ENCODE assay signal across 1 cellular context in the genomic region with DNA sequence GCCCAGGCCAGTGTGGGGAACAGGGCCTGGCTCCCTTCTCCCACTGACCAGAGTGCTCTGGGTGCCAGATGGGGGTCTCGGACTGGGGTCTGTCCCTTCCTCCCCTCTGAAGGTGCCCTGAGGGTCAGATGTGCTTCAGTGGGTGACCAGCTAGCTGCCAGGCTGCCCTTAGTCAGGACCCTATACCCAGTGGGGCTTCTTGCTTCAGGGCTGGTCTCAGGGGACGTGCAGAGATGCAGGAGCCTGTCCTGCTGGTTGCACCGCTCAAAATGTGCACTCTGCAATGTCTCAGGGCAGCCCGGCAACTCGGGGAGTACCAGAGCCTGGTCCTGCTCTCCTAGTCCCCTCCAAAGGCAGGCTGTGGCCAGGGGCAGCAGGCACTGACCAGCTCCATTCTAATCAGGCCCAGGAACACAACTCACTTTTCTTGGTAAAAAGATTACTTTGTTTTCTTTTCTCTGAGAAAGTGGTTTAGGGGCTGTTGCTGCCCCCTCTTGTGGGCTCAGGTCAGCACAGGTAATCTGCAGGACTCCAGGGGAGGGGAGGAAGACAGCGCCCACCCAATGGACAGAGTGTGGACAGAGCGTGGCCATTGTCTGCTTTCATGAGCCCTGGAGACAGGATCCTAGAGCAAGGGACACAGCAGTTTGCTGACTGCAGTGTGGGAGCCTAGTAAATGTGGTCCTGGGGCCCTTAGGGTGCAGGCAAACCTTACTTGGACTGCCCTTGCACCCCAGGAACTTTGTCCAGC.
TF ChIP-seq lines count a peak whose summit lies in the region.

No MANE protein-coding gene starts in this region.

TF ChIP-seq in K562, 482 proteins besides CTCF, POLR2A, EP300 and RAD21 (continued from another document):
- TF ChIP-seq, protein P1, sequence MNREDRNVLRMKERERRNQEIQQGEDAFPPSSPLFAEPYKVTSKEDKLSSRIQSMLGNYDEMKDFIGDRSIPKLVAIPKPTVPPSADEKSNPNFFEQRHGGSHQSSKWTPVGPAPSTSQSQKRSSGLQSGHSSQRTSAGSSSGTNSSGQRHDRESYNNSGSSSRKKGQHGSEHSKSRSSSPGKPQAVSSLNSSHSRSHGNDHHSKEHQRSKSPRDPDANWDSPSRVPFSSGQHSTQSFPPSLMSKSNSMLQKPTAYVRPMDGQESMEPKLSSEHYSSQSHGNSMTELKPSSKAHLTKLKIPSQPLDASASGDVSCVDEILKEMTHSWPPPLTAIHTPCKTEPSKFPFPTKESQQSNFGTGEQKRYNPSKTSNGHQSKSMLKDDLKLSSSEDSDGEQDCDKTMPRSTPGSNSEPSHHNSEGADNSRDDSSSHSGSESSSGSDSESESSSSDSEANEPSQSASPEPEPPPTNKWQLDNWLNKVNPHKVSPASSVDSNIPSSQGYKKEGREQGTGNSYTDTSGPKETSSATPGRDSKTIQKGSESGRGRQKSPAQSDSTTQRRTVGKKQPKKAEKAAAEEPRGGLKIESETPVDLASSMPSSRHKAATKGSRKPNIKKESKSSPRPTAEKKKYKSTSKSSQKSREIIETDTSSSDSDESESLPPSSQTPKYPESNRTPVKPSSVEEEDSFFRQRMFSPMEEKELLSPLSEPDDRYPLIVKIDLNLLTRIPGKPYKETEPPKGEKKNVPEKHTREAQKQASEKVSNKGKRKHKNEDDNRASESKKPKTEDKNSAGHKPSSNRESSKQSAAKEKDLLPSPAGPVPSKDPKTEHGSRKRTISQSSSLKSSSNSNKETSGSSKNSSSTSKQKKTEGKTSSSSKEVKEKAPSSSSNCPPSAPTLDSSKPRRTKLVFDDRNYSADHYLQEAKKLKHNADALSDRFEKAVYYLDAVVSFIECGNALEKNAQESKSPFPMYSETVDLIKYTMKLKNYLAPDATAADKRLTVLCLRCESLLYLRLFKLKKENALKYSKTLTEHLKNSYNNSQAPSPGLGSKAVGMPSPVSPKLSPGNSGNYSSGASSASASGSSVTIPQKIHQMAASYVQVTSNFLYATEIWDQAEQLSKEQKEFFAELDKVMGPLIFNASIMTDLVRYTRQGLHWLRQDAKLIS (CRISPR knock-in tag; IDR thresholded peaks at IDR 0.05) = peak; percentile 83; the same call in 1 of the 2 replicates
- TF ChIP-seq ZNF586 (CRISPR knock-in tag; conservative IDR thresholded peaks at IDR 0.05) (0 out of 2 replicates have a peak, but pooled peaks have one; percentile 9), MBD2 (IDR thresholded peaks at IDR 0.05; ENCODE audit: borderline replicate concordance, low read depth) (no peak), THAP7 (CRISPR knock-in tag; IDR thresholded peaks at IDR 0.05) (peak; percentile 48; the same call in 1 of the 2 replicates), SNRNP70 (optimal IDR thresholded peaks at IDR 0.05; ENCODE audit: low read depth, low read length) (peak; percentile 12), ZNF146 (CRISPR knock-in tag; IDR thresholded peaks at IDR 0.05; ENCODE audit: unreplicated experiment) (no peak)
